8 cellular contexts compared by ENCODE assay signal in the genomic region with DNA sequence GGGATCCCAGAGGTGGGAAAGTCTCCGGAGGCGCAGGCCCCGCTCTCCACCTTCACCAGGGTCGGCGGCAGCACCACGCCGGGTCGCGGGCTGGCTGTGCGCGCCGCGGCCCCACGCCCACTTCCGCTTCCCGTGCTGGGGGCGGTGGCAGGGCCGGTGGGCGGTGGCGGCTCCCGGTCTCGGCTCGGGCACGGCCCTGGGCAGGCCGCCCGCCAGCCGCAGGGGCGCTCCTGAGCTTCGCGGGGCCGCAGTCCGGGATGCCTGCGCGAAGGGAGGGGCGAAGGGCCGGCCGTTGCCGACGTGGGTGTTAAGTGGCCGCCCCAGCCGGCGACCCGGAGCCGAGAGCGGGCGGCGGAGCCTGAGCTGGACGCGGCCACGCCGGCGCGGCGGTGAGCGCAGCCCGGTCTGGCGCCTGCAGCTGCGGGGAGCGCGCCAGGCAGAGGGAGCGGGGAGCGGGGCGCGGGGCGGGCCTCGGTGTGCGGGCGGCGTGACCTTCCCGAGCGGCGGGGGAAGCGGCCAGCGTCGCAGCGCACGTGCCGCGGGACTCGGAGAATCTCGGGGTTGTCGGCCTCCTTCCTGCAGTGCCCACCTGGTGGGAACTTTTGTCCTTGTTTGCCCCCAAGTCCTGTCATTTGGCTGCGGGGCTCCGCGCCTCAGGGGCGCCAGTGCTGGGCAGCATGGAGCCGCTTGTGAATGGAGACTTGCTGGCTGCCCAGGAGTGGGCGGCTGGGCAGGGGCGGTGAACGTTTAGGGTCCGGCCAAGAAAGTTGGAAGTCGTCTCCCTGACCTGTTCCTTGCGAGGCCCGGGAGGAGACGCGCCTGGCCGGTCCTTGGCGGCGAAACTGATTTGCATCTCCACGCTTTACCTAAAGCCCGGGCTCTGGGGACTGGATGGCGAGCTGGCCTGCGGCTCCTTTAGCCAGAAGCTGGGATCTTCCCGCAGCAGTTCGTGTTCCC. TPM values are rescaled to one million over a fixed set of nuclear protein-coding genes. Genes with fewer than 3 reads are reported as not detected.
A peak's percentile ranks its signal among the peaks of the same experiment; 100 is the strongest.
DNase-seq lines count a peak whose midpoint lies in the region; ATAC-seq lines count a peak whose summit lies in the region.

A gene (plus strand): TSS at position 337 of the 957 bp plus-strand sequence. CDS start 3,616 bp downstream, outside the sequence.

- peaks cover 6% of the 10 kb centered on the region for H3K36me3 ChIP-seq in HUES64 (ENCODE audit: insufficient read depth, low read length)
- peaks cover 5% of the 10 kb centered on the region for H3K36me3 ChIP-seq in neuron (ENCODE audit: insufficient read depth, low read length)

- under 1% methylated on average over 105 of the region's 105 CpGs for WGBS in HUES64

- DNase-seq in EH (ENCODE audit: low read depth) = peak; percentile 87
- DNase-seq in SHP77 treated with DMSO at 0.1 percent for 48 hours (lab: John Stamatoyannopoulos, UW) = peak; percentile 12
- DNase-seq in activated gamma-delta T cell treated with anti-CD3 and anti-CD28 coated beads, Interleukin-2, amount 50 U/mL, for 16 hours (ENCODE audit: low read depth) = peak; percentile 56
- DNase-seq in foreskin melanocyte = peak; percentile 59
- peak; percentile 22 for DNase-seq in superior temporal gyrus (ENCODE audit: extremely low spot score)

- H3K27ac ChIP-seq in HUES64 (ENCODE audit: low read depth, low read length) = peak within 1 kb of the TSS; percentile 85

- peaks cover 5% of the 10 kb centered on the region; the same call in 1 of the 2 replicates for H3K4me1 ChIP-seq in HUES64 (ENCODE audit: insufficient read depth, low read length)
- H3K4me1 ChIP-seq in neuron (ENCODE audit: insufficient read depth, low read length) = no peaks in the 10 kb centered on the region

- H3K4me3 ChIP-seq in HUES64 (ENCODE audit: low read length) (peak within 1 kb of the TSS; percentile 80), neuron (ENCODE audit: low read length) (peak within 1 kb of the TSS; percentile 93)

- peak within 1 kb of the TSS; percentile 90 for H3K9ac ChIP-seq in HUES64 (ENCODE audit: low read depth, low read length)

- ATAC-seq in GM21447 (IDR thresholded peaks at IDR 0.05; ENCODE audit: unreplicated experiment) = peak; percentile 77

- H3K9me3 ChIP-seq in HUES64 (ENCODE audit: insufficient read depth, low read depth, low read length) (no peaks in the 10 kb centered on the region), neuron (ENCODE audit: low read length) (no peaks in the 10 kb centered on the region)

- H3K27me3 ChIP-seq in HUES64 (ENCODE audit: insufficient read depth, low read length) (no peaks in the 10 kb centered on the region), neuron (ENCODE audit: insufficient read depth, low read length) (no peaks in the 10 kb centered on the region)

- H2AFZ ChIP-seq in neuron (ENCODE audit: low read depth, low read length) = peak within 1 kb of the TSS; percentile 98

RNA-seq across cellular contexts. Expression of the gene that starts here (rescaled TPM):
- polyA plus RNA-seq in HUES64 (2013, experiment 1 of 2) = 15.7 TPM
- polyA plus RNA-seq in HUES64 (2013, experiment 2 of 2) = 18.4 TPM

Comparison
In these comparisons a context has a peak if more than half of its experiments do, and no peak if none do; other contexts are left out.
1. Peak in every context shown above with its lines: DNase-seq, ATAC-seq, H3K4me3 ChIP-seq and H3K27ac ChIP-seq.
2. DNase-seq: peak in every context shown above with its lines; median percentile 87 in EH; 59 in foreskin melanocyte; 56 in activated gamma-delta T cell treated with anti-CD3 and anti-CD28 coated beads, Interleukin-2, amount 50 U/mL, for 16 hours; 22 in superior temporal gyrus; 12 in SHP77 treated with DMSO at 0.1 percent for 48 hours.